Comparison of ENCODE assay signal across 1 cellular context in the genomic region with DNA sequence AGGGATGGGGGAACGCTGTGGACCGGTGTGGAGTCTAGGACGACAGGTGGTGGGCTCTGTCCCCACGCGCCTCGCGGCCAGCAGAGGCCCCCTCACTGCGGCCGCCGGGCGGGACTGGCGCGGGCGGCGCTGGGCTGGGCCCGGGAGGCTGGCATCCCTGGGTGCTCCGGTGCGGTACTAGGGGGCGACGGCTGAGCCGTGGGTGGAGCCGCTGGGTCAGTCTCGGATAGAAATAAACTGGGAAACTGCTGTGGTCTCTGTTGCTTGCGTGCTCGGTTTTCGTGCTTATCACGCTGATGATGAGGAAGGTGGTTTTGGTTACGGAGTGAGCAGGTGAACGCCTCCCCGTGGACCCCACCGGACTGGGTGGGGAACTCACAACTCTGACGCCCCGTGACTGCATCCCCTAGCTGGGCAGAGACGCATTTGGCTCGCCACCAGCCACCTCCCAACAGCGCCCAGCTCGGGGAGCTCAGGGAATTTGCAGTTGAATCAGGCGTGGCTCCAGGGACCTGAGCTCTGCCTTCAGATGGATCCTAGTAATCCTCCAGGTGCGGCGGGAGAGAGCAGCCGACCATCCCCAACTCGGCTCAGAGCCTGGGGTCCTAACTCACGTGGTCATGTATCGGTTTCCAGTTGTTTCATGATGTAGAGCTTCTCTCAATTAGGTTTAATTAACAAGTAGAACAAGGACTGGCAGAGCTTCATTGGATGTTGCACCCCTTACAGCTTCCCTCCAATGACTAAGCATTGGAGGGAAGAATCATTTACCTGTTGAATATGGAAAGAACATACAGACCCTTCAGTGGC.
TF ChIP-seq lines count a peak whose summit lies in the region.

No MANE protein-coding gene starts in this region.

TF ChIP-seq in SK-N-SH treated with all-trans-retinoic acid at 6 μM for 48 hours, 23 proteins besides CTCF, POLR2A, EP300 and RAD21 (continued from another document):
- TF ChIP-seq CSRNP3 (CRISPR knock-in tag; IDR thresholded peaks at IDR 0.05) (no peak), OSR1 (CRISPR knock-in tag; IDR thresholded peaks at IDR 0.05) (no peak), RARB (CRISPR knock-in tag; IDR thresholded peaks at IDR 0.05) (no peak), ZFP3 (CRISPR knock-in tag; IDR thresholded peaks at IDR 0.05) (no peak), TOX (CRISPR knock-in tag; IDR thresholded peaks at IDR 0.05; ENCODE audit: borderline replicate concordance) (no peak)
TF ChIP-seq in SK-N-SH treated with all-trans-retinoic acid at 6 μM for 48 hours: peak in this region for 0.
